1 cellular context compared by ENCODE assay signal in the genomic region with DNA sequence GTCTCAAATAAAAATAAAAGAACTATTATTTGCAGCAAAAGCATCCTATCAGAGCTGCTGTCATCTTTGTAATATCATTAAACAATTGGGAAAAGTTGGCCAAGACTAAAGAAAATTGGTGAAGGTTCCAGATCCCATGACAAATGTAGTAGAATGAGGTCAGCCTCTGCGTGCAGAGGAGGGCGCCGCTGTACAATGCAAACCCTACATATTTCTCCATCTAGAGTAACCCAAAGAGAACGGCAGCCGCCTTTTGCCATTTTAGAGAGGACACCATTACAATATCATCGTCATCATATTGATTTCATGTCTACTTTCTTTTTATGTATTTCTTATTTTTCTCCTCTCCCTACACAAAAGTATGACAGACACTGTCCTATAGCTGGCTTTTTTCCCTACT.
TF ChIP-seq lines count a peak whose summit lies in the region.

No MANE protein-coding gene starts in this region.

TF ChIP-seq in HCT116, 20 proteins besides CTCF, POLR2A, EP300 and RAD21 (continued from another document):
- TF ChIP-seq TCF7L2 (IDR thresholded peaks at IDR 0.05; ENCODE audit: borderline replicate concordance, extremely low read depth, insufficient read depth, insufficient read length) (no peak), CBX3 (IDR thresholded peaks at IDR 0.05; ENCODE audit: low read depth) (no peak), EGR1 (IDR thresholded peaks at IDR 0.05; ENCODE audit: low read depth) (no peak), ZNF274 (IDR thresholded peaks at IDR 0.05; ENCODE audit: low read depth, low read length) (no peak), JUND (IDR thresholded peaks at IDR 0.05) (no peak), EZH2phosphoT487 (IDR thresholded peaks at IDR 0.05; ENCODE audit: borderline replicate concordance) (no peak), FOSL1 (IDR thresholded peaks at IDR 0.05; ENCODE audit: low read depth) (no peak)
- TF ChIP-seq, protein P1, sequence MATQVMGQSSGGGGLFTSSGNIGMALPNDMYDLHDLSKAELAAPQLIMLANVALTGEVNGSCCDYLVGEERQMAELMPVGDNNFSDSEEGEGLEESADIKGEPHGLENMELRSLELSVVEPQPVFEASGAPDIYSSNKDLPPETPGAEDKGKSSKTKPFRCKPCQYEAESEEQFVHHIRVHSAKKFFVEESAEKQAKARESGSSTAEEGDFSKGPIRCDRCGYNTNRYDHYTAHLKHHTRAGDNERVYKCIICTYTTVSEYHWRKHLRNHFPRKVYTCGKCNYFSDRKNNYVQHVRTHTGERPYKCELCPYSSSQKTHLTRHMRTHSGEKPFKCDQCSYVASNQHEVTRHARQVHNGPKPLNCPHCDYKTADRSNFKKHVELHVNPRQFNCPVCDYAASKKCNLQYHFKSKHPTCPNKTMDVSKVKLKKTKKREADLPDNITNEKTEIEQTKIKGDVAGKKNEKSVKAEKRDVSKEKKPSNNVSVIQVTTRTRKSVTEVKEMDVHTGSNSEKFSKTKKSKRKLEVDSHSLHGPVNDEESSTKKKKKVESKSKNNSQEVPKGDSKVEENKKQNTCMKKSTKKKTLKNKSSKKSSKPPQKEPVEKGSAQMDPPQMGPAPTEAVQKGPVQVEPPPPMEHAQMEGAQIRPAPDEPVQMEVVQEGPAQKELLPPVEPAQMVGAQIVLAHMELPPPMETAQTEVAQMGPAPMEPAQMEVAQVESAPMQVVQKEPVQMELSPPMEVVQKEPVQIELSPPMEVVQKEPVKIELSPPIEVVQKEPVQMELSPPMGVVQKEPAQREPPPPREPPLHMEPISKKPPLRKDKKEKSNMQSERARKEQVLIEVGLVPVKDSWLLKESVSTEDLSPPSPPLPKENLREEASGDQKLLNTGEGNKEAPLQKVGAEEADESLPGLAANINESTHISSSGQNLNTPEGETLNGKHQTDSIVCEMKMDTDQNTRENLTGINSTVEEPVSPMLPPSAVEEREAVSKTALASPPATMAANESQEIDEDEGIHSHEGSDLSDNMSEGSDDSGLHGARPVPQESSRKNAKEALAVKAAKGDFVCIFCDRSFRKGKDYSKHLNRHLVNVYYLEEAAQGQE (IDR thresholded peaks at IDR 0.05; ENCODE audit: low read depth), result no peak
TF ChIP-seq in HCT116: peak in this region for 0.
